7 cellular contexts compared by ENCODE assay signal in genomic region chr10:130127612-130128607, GRCh38. TPM values are rescaled to one million over a fixed set of nuclear protein-coding genes. Genes with fewer than 3 reads are reported as not detected.
DNase-seq lines count a peak whose midpoint lies in the region; ATAC-seq and TF ChIP-seq lines count a peak whose summit lies in the region.

No MANE protein-coding gene starts in this region.

- H3K27ac Mint-ChIP-seq in activated naive CD8-positive, alpha-beta T cell treated with anti-CD3 and anti-CD28 coated beads for 36 hours = no peak overlapping the region
- peak overlapping the region; percentile 36 for H3K27ac Mint-ChIP-seq in glutamatergic neuron (ENCODE audit: unreplicated experiment)

- no peaks in the 10 kb centered on the region for H3K36me3 Mint-ChIP-seq in activated naive CD8-positive, alpha-beta T cell treated with anti-CD3 and anti-CD28 coated beads for 36 hours
- no peaks in the 10 kb centered on the region for H3K36me3 Mint-ChIP-seq in glutamatergic neuron (ENCODE audit: unreplicated experiment)

- H3K4me3 ChIP-seq in GM06990 (replicated peaks; ENCODE audit: low read depth, low read length) = no peak overlapping the region
- H3K4me3 ChIP-seq in Peyer's patch = no peak overlapping the region

- DNase-seq in GM06990 (ENCODE audit: extremely low read depth, insufficient read length) (no peak), HT-29 (ENCODE audit: low spot score) (peak; percentile 74), Peyer's patch (peak; percentile 33 to 79 (median 60)), glutamatergic neuron (peak; percentile 72), pons (ENCODE audit: low spot score) (peak; percentile 70)
- DNase-seq in activated naive CD8-positive, alpha-beta T cell treated with anti-CD3 and anti-CD28 coated beads for 36 hours = peak; percentile 52

- peaks cover 7% of the 10 kb centered on the region for H3K4me1 Mint-ChIP-seq in activated naive CD8-positive, alpha-beta T cell treated with anti-CD3 and anti-CD28 coated beads for 36 hours
- H3K4me1 Mint-ChIP-seq in glutamatergic neuron (ENCODE audit: low read depth, unreplicated experiment) = peaks cover 3% of the 10 kb centered on the region

- no peaks in the 10 kb centered on the region for H3K9me3 Mint-ChIP-seq in activated naive CD8-positive, alpha-beta T cell treated with anti-CD3 and anti-CD28 coated beads for 36 hours
- H3K9me3 Mint-ChIP-seq in glutamatergic neuron (ENCODE audit: unreplicated experiment) = no peaks in the 10 kb centered on the region

- H3K27ac ChIP-seq in Peyer's patch = no peak overlapping the region

- H3K27me3 Mint-ChIP-seq in activated naive CD8-positive, alpha-beta T cell treated with anti-CD3 and anti-CD28 coated beads for 36 hours = peaks cover 49% of the 10 kb centered on the region
- peaks cover 3% of the 10 kb centered on the region for H3K27me3 Mint-ChIP-seq in glutamatergic neuron (ENCODE audit: unreplicated experiment)

- H3K4me3 Mint-ChIP-seq in activated naive CD8-positive, alpha-beta T cell treated with anti-CD3 and anti-CD28 coated beads for 36 hours = no peak overlapping the region
- peak overlapping the region; percentile 3 for H3K4me3 Mint-ChIP-seq in glutamatergic neuron (ENCODE audit: unreplicated experiment)

- TF ChIP-seq CTCF in GM06990 (IDR thresholded peaks at IDR 0.05; ENCODE audit: insufficient read depth, low read length, poor library complexity, severe bottlenecking) (peak; percentile 77), Peyer's patch (IDR thresholded peaks at IDR 0.05) (peak; percentile 22 to 72 (median 68)), glutamatergic neuron (IDR thresholded peaks at IDR 0.05; ENCODE audit: partially characterized antibody, unreplicated experiment) (peak; percentile 62)

- no peaks in the 10 kb centered on the region for H3K4me1 ChIP-seq in Peyer's patch

- no peak for TF ChIP-seq POLR2A in Peyer's patch (IDR thresholded peaks at IDR 0.05)

- no peaks in the 10 kb centered on the region for H3K36me3 ChIP-seq in GM06990 (ENCODE audit: control insufficient read depth, insufficient read depth, low read length)
- H3K36me3 ChIP-seq in Peyer's patch = no peaks in the 10 kb centered on the region

- H3K27me3 ChIP-seq in GM06990 (replicated peaks; ENCODE audit: control insufficient read depth, insufficient read depth, low read length) = no peaks in the 10 kb centered on the region
- no peaks in the 10 kb centered on the region for H3K27me3 ChIP-seq in Peyer's patch

- peak; percentile 92 for ATAC-seq in GM21576 (IDR thresholded peaks at IDR 0.05; ENCODE audit: unreplicated experiment)

- H3K9me3 ChIP-seq in Peyer's patch = no peaks in the 10 kb centered on the region

RNA-seq across cellular contexts. Expression of gene GLRX3, which starts 8.3 kb away (rescaled TPM):
- total RNA-seq in HT-29 (2014; rRNA removed; shearing (Covaris generic)) = 62.5 and 77.0 TPM in 2 replicates
- 10 to 100 TPM; 23.9 to 53.8 (median 30.6) TPM for total RNA-seq in Peyer's patch
- 100 to 1,000 TPM; 142 to 146 TPM for total RNA-seq in activated naive CD8-positive, alpha-beta T cell treated with anti-CD3 and anti-CD28 coated beads for 36 hours
- 80.1 TPM for total RNA-seq in glutamatergic neuron (ENCODE audit: unreplicated experiment)

RNA-seq across cellular contexts. Expression of gene C10orf143, which starts 17.3 kb away (rescaled TPM):
- total RNA-seq in HT-29 (2014; rRNA removed; shearing (Covaris generic)) = 0.91 TPM in 1 of 2 replicates, not detected in the other
- total RNA-seq in Peyer's patch (1 to 10 TPM in 3 of 4 donors, not detected in 1; 1.6 to 5.8 (median 3.7) TPM), glutamatergic neuron (ENCODE audit: unreplicated experiment) (0.96 TPM)
- total RNA-seq in activated naive CD8-positive, alpha-beta T cell treated with anti-CD3 and anti-CD28 coated beads for 36 hours = 1 to 10 TPM; 3.3 to 3.8 TPM
